ENCODE assay signal across 24 cellular contexts in genomic region chr16:1817716-1818115, GRCh38. TPM values are rescaled to one million over a fixed set of nuclear protein-coding genes. Genes with fewer than 3 reads are reported as not detected.
"Had no signal": no experiment of that assay in that cellular context is flagged by ENCODE, and none has a peak within 500 bp of the region (broad histone marks: within the 10 kb centered on the region; RNA-seq: fewer than 3 reads in every experiment).

No MANE protein-coding gene starts in this region.

- H3K4me3 ChIP-seq: cardiac muscle cell, esophagus squamous epithelium, lower lobe of right lung, pancreas, smooth muscle cell, upper lobe of right lung had no signal

- H3K27ac ChIP-seq: cardiac muscle cell, esophagus squamous epithelium, lower lobe of right lung, neutrophil, pancreas, upper lobe of right lung had no signal

- DNase-seq: activated CD4-positive, alpha-beta T cell treated with anti-CD3 and anti-CD28 coated beads for 36 hours; activated CD4-positive, alpha-beta T cell treated with anti-CD3 and anti-CD28 coated beads, Interleukin-2, amount 50 U/mL, for 48 hours; activated naive CD4-positive, alpha-beta T cell; activated naive CD8-positive, alpha-beta T cell treated with anti-CD3 and anti-CD28 coated beads for 36 hours; activated T-cell treated with anti-CD3 and anti-CD28 coated beads for 4 hours; amygdala; effector memory CD8-positive, alpha-beta T cell; esophagus squamous epithelium; lower lobe of right lung; natural killer cell; stimulated activated CD4-positive, alpha-beta T cell treated with anti-CD3 and anti-CD28 coated beads, Interleukin-4, amount 100 ng/mL, for 4 hours; stimulated activated naive CD4-positive, alpha-beta T cell; T-cell had no signal

- ATAC-seq: activated CD4-positive, alpha-beta T cell treated with anti-CD3 and anti-CD28 coated beads for 36 hours; activated T-helper 17 cell treated with anti-CD3 and anti-CD28 coated beads, Interleukin-2, amount 50 U/mL, for 72 hours; effector memory CD8-positive, alpha-beta T cell; lower lobe of right lung; natural killer cell; pancreas; sciatic nerve; T-cell; upper lobe of right lung; WTC11 had no signal

- H3K4me1 ChIP-seq: pancreas had no signal

- H3K9me3 ChIP-seq: esophagus squamous epithelium, lower lobe of right lung, neutrophil, pancreas, upper lobe of right lung had no signal

- H3K27me3 ChIP-seq: cardiac muscle cell, esophagus squamous epithelium, neutrophil, pancreas, upper lobe of right lung had no signal

- H3K4me2 ChIP-seq: smooth muscle cell had no signal

- FAIRE-seq: pancreas had no signal

RNA-seq across cellular contexts. Expression of gene IGFALS, which starts 24.2 kb away (rescaled TPM):
- total RNA-seq: activated CD4-positive, alpha-beta T cell treated with anti-CD3 and anti-CD28 coated beads for 36 hours; activated naive CD8-positive, alpha-beta T cell treated with anti-CD3 and anti-CD28 coated beads for 36 hours; dermis microvascular lymphatic vessel endothelial cell; esophagus squamous epithelium; glomerular endothelial cell; mesenteric fat pad; smooth muscle cell; WTC11 had no signal
- polyA plus RNA-seq: smooth muscle cell had no signal
